In the genomic region with DNA sequence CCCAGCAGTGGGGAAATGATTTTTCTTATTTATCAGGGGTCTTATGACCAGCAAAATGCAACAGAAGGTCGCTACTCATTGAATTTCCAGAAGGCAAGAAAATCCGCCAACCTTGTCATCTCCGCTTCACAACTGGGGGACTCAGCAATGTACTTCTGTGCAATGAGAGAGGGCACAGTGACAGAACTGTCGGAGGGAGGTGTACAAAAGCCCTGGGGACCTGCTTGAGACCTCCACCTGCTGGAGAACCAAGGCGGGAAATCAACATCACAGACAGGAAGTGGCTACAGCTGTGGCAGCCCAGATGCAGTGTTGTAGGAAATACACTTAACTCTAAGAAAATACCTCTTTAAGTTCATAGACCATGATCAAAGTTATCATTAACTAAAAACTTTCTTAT, we compare ENCODE assay signal across 7 cellular contexts.
DNase-seq lines count a peak whose midpoint lies in the region; ATAC-seq and TF ChIP-seq lines count a peak whose summit lies in the region.

No MANE protein-coding gene starts in this region.

- ATAC-seq in GM21423 (IDR thresholded peaks at IDR 0.05; ENCODE audit: unreplicated experiment) (peak; percentile 94), SK-N-SH treated with all-trans-retinoic acid at 6 μM for 48 hours (no peak)

- H3K4me3 Mint-ChIP-seq in activated naive CD4-positive, alpha-beta T cell treated with anti-CD3 and anti-CD28 coated beads, Interleukin-2, amount 10 ng/mL, durations not matched to agents 7 days and 5 days = peak overlapping the region; percentile 58

- no peak overlapping the region for H3K9ac ChIP-seq in MM.1S (ENCODE audit: low read length)

- no peaks in the 10 kb centered on the region for H3K27me3 ChIP-seq in MM.1S (replicated peaks; ENCODE audit: insufficient read depth, low read length)

- no peak overlapping the region for H2AFZ ChIP-seq in MM.1S (ENCODE audit: low read length)

- CTCF ChIA-PET in activated naive CD4-positive, alpha-beta T cell treated with anti-CD3 and anti-CD28 coated beads, Interleukin-2, amount 10 ng/mL, durations not matched to agents 7 days and 5 days (lab: Charles Lee) = interaction anchor here (1.8 kb wide), 1 partner anchor 54 kb away, joined by 6 read pairs; no protein-coding TSS in a partner anchor

- DNase-seq in MM.1S (peak; percentile 46), nucleus accumbens (lab: John Stamatoyannopoulos, UW) (no peak), HT-29 (ENCODE audit: low spot score) (no peak)
- peak; percentile 79 for DNase-seq in activated naive CD4-positive, alpha-beta T cell treated with anti-CD3 and anti-CD28 coated beads, Interleukin-2, amount 10 ng/mL, durations not matched to agents 7 days and 5 days
- DNase-seq in stimulated activated CD8-positive, alpha-beta memory T cell treated with anti-CD3 and anti-CD28 coated beads, Interleukin-4, amount 100 ng/mL, for 48 hours = peak; percentile 55

- H3K4me3 ChIP-seq in MM.1S (ENCODE audit: low read length) = no peak overlapping the region

- no peaks in the 10 kb centered on the region for H3K36me3 ChIP-seq in MM.1S (replicated peaks; ENCODE audit: insufficient read depth, low read length)

- no peaks in the 10 kb centered on the region for H3K27me3 Mint-ChIP-seq in activated naive CD4-positive, alpha-beta T cell treated with anti-CD3 and anti-CD28 coated beads, Interleukin-2, amount 10 ng/mL, durations not matched to agents 7 days and 5 days

- H3K27ac ChIP-seq in MM.1S (ENCODE audit: low read length) = no peak overlapping the region

- peaks cover 7% of the 10 kb centered on the region; the same call in 1 of the 2 replicates for H3F3A ChIP-seq in MM.1S (ENCODE audit: insufficient read depth, low read length)

- no peaks in the 10 kb centered on the region for H3K9me3 ChIP-seq in MM.1S (replicated peaks; ENCODE audit: insufficient read depth, low read length)

- no peak overlapping the region for H3K4me2 ChIP-seq in MM.1S (ENCODE audit: low read depth, low read length)

- H3K27ac Mint-ChIP-seq in activated naive CD4-positive, alpha-beta T cell treated with anti-CD3 and anti-CD28 coated beads, Interleukin-2, amount 10 ng/mL, durations not matched to agents 7 days and 5 days = peak overlapping the region; percentile 93

- no peaks in the 10 kb centered on the region for H3K79me2 ChIP-seq in MM.1S (ENCODE audit: low read length)

- peaks cover 13% of the 10 kb centered on the region for H3K4me1 ChIP-seq in MM.1S (ENCODE audit: low read length)

- H3K4me1 Mint-ChIP-seq in activated naive CD4-positive, alpha-beta T cell treated with anti-CD3 and anti-CD28 coated beads, Interleukin-2, amount 10 ng/mL, durations not matched to agents 7 days and 5 days = peaks cover 58% of the 10 kb centered on the region

- no peaks in the 10 kb centered on the region for H4K20me1 ChIP-seq in MM.1S (ENCODE audit: insufficient read depth, low read length)

- no peaks in the 10 kb centered on the region for H3K9me2 ChIP-seq in MM.1S (replicated peaks; ENCODE audit: insufficient read depth, low read length)

- peaks cover 23% of the 10 kb centered on the region for H3K36me3 Mint-ChIP-seq in activated naive CD4-positive, alpha-beta T cell treated with anti-CD3 and anti-CD28 coated beads, Interleukin-2, amount 10 ng/mL, durations not matched to agents 7 days and 5 days

- no peak; the same call in 1 of the 2 replicates for TF ChIP-seq CTCF in MM.1S (IDR thresholded peaks at IDR 0.05; ENCODE audit: low read length)

- peaks cover 9% of the 10 kb centered on the region for H3K9me3 Mint-ChIP-seq in activated naive CD4-positive, alpha-beta T cell treated with anti-CD3 and anti-CD28 coated beads, Interleukin-2, amount 10 ng/mL, durations not matched to agents 7 days and 5 days

TF ChIP-seq in SK-N-SH treated with all-trans-retinoic acid at 6 μM for 48 hours, 23 proteins besides CTCF, POLR2A, EP300 and RAD21:
- TF ChIP-seq ZFP30 (CRISPR knock-in tag; IDR thresholded peaks at IDR 0.05) = no peak
- TF ChIP-seq TOX (CRISPR knock-in tag; IDR thresholded peaks at IDR 0.05; ENCODE audit: borderline replicate concordance) = no peak
- no peak for TF ChIP-seq OSR1 (CRISPR knock-in tag; IDR thresholded peaks at IDR 0.05)
- TF ChIP-seq, protein P1, sequence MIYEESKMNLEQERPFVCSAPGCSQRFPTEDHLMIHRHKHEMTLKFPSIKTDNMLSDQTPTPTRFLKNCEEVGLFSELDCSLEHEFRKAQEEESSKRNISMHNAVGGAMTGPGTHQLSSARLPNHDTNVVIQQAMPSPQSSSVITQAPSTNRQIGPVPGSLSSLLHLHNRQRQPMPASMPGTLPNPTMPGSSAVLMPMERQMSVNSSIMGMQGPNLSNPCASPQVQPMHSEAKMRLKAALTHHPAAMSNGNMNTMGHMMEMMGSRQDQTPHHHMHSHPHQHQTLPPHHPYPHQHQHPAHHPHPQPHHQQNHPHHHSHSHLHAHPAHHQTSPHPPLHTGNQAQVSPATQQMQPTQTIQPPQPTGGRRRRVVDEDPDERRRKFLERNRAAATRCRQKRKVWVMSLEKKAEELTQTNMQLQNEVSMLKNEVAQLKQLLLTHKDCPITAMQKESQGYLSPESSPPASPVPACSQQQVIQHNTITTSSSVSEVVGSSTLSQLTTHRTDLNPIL (CRISPR knock-in tag; IDR thresholded peaks at IDR 0.05; ENCODE audit: low read depth) = no peak
- TF ChIP-seq ZNF8 (CRISPR knock-in tag; IDR thresholded peaks at IDR 0.05) = no peak
- TF ChIP-seq TCF4 (CRISPR knock-in tag; IDR thresholded peaks at IDR 0.05; ENCODE audit: borderline replicate concordance) = no peak

Comparison
In these comparisons a context has a peak if more than half of its experiments do, and no peak if none do; other contexts are left out.
1. DNase-seq: peak in MM.1S (single experiment), activated naive CD4-positive, alpha-beta T cell treated with anti-CD3 and anti-CD28 coated beads, Interleukin-2, amount 10 ng/mL, durations not matched to agents 7 days and 5 days (single experiment) and stimulated activated CD8-positive, alpha-beta memory T cell treated with anti-CD3 and anti-CD28 coated beads, Interleukin-4, amount 100 ng/mL, for 48 hours (single experiment); none in nucleus accumbens (0 of 56) and HT-29 (single experiment).